In the genomic region with DNA sequence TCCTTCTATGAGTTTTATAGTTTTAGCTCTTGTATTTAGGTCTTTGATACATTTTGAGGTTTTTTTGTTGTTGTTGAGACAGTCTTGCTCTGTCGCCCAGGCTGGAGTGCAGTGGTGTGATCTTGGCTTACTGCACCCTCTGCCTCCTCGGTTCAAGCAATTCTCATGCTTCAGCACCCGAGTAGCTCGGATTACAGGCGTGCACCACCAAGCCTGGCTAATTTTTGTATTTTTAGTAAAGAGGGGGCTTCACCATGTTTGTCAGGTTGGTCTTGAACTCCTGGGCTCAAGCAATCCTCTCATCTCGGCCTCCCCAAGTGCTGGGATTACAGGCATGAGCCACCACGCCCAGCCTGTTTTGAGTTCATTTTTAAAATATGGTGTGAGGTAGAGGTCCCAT, we compare ENCODE assay signal across 1 cellular context.
TF ChIP-seq lines count a peak whose summit lies in the region.

No MANE protein-coding gene starts in this region.

TF ChIP-seq in WTC11, 78 proteins besides CTCF, POLR2A, EP300 and RAD21 (continued from another document):
- TF ChIP-seq, protein P1, sequence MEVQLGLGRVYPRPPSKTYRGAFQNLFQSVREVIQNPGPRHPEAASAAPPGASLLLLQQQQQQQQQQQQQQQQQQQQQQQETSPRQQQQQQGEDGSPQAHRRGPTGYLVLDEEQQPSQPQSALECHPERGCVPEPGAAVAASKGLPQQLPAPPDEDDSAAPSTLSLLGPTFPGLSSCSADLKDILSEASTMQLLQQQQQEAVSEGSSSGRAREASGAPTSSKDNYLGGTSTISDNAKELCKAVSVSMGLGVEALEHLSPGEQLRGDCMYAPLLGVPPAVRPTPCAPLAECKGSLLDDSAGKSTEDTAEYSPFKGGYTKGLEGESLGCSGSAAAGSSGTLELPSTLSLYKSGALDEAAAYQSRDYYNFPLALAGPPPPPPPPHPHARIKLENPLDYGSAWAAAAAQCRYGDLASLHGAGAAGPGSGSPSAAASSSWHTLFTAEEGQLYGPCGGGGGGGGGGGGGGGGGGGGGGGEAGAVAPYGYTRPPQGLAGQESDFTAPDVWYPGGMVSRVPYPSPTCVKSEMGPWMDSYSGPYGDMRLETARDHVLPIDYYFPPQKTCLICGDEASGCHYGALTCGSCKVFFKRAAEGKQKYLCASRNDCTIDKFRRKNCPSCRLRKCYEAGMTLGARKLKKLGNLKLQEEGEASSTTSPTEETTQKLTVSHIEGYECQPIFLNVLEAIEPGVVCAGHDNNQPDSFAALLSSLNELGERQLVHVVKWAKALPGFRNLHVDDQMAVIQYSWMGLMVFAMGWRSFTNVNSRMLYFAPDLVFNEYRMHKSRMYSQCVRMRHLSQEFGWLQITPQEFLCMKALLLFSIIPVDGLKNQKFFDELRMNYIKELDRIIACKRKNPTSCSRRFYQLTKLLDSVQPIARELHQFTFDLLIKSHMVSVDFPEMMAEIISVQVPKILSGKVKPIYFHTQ (CRISPR knock-in tag; IDR thresholded peaks at IDR 0.05): no peak
